In genomic region chr17:21283482-21284318, GRCh38 we compare ENCODE assay signal across 8 cellular contexts. TPM values are rescaled to one million over a fixed set of nuclear protein-coding genes. Genes with fewer than 3 reads are reported as not detected.
A peak's percentile ranks its signal among the peaks of the same experiment; 100 is the strongest.
DNase-seq lines count a peak whose midpoint lies in the region; ATAC-seq and TF ChIP-seq lines count a peak whose summit lies in the region.

No MANE protein-coding gene starts in this region.

- TF ChIP-seq CTCF in fibroblast of lung (conservative IDR thresholded peaks at IDR 0.05 in 1 of 2, IDR thresholded peaks at IDR 0.05 in 1 of 2; ENCODE audit: low read depth in 1 of 2, low read length in 2 of 2): no peak
- no peak for TF ChIP-seq CTCF in osteocyte (IDR thresholded peaks at IDR 0.05)

- H3K27ac ChIP-seq in fibroblast of lung (ENCODE audit: insufficient read depth, low read length): peak overlapping the region; percentile 96

- no peaks in the 10 kb centered on the region for H3K27me3 ChIP-seq in fibroblast of lung (ENCODE audit: control insufficient read depth, insufficient read depth, low read length)

- peak; percentile 3 to 4 for ATAC-seq in activated CD4-positive, CD25-positive, alpha-beta regulatory T cell treated with anti-CD3 and anti-CD28 coated beads, Interleukin-2, amount 50 U/mL, for 24 hours
- peak; percentile 10 for ATAC-seq in HG02840 (IDR thresholded peaks at IDR 0.05; ENCODE audit: low FRiP score, unreplicated experiment)

- DNase-seq in activated CD4-positive, CD25-positive, alpha-beta regulatory T cell treated with anti-CD3 and anti-CD28 coated beads, Interleukin-2, amount 50 U/mL, for 72 hours: no peak
- DNase-seq in SK-N-DZ (ENCODE audit: low spot score) (peak; percentile 40), fibroblast of lung (ENCODE audit: low read depth in 2 of 2) (peak; percentile 58), osteocyte (ENCODE audit: extremely low spot score, unreplicated experiment) (no peak), NCI-H187 (lab: John Stamatoyannopoulos, UW) (no peak), NCI-H2171 (lab: John Stamatoyannopoulos, UW) (no peak)

- H3K9ac ChIP-seq in fibroblast of lung (ENCODE audit: insufficient read depth, low read length): peak overlapping the region; percentile 68

- peaks cover 53% of the 10 kb centered on the region for H3K4me1 Mint-ChIP-seq in osteocyte (ENCODE audit: unreplicated experiment)

- peak overlapping the region; percentile 26 to 59 (median 38) for H3K4me3 ChIP-seq in fibroblast of lung (replicated peaks in 1 of 4; ENCODE audit: control extremely low read depth in 1 of 4, insufficient read depth in 1 of 4, low read depth in 3 of 4, low read length in 4 of 4)

- H3K9me3 ChIP-seq in fibroblast of lung (ENCODE audit: control insufficient read depth, insufficient read depth, low read depth, low read length): no peaks in the 10 kb centered on the region

- peak overlapping the region; percentile 61 for H3K4me2 ChIP-seq in fibroblast of lung (ENCODE audit: extremely low read depth, insufficient read depth, low read length)

- peak overlapping the region; percentile 96 for H3K4me3 Mint-ChIP-seq in osteocyte (ENCODE audit: unreplicated experiment)

- H3K27me3 Mint-ChIP-seq in osteocyte (ENCODE audit: unreplicated experiment): no peaks in the 10 kb centered on the region

- no peak overlapping the region for H3K27ac Mint-ChIP-seq in osteocyte (ENCODE audit: unreplicated experiment)

- H4K20me1 ChIP-seq in fibroblast of lung (ENCODE audit: control insufficient read depth, extremely low read depth, insufficient read depth, low read length): peaks cover 2% of the 10 kb centered on the region

- H3K79me2 ChIP-seq in fibroblast of lung (ENCODE audit: control insufficient read depth, insufficient read depth, low read length): peaks cover 38% of the 10 kb centered on the region

- no peak overlapping the region for H2AFZ ChIP-seq in fibroblast of lung (ENCODE audit: low read length)

- no peaks in the 10 kb centered on the region for H3K9me3 Mint-ChIP-seq in osteocyte (ENCODE audit: unreplicated experiment)

- H3K4me1 ChIP-seq in fibroblast of lung (ENCODE audit: control insufficient read depth, extremely low read depth, insufficient read depth, low read length): peaks cover 41% of the 10 kb centered on the region

- H3K36me3 Mint-ChIP-seq in osteocyte (ENCODE audit: unreplicated experiment): no peaks in the 10 kb centered on the region

- peaks cover 4% of the 10 kb centered on the region for H3K36me3 ChIP-seq in fibroblast of lung (ENCODE audit: control insufficient read depth, insufficient read depth, low read length)

RNA-seq across cellular contexts. Expression of gene MAP2K3, which starts 0.8 kb away (rescaled TPM):
- 8.6 and 9.6 TPM in 2 replicates for polyA plus RNA-seq in SK-N-DZ (2014; cell fraction: cytosol; rRNA removed)
- 11.4 and 12.4 TPM in 2 replicates for polyA plus RNA-seq in SK-N-DZ (2014; cell fraction: nucleus; rRNA removed)
- total RNA-seq in fibroblast of lung (9.5 and 23.8 TPM in 2 replicates), osteocyte (33.1 and 36.2 TPM in 2 replicates)
- 72.0 and 80.9 TPM in 2 replicates for polyA plus RNA-seq in fibroblast of lung
- 104 and 112 TPM in 2 replicates for polyA plus RNA-seq in fibroblast of lung (2012)
- 207 and 219 TPM in 2 replicates for polyA minus RNA-seq in fibroblast of lung (ENCODE audit: low replicate concordance)

RNA-seq across cellular contexts. Expression of gene NATD1, which starts 30.5 kb away (rescaled TPM):
- 4.1 and 4.2 TPM in 2 replicates for polyA plus RNA-seq in SK-N-DZ (2014; cell fraction: cytosol; rRNA removed)
- polyA plus RNA-seq in SK-N-DZ (2014; cell fraction: nucleus; rRNA removed): 2.5 and 5.0 TPM in 2 replicates
- total RNA-seq in fibroblast of lung (3.9 and 9.2 TPM in 2 replicates), osteocyte (18.5 and 18.8 TPM in 2 replicates)
- polyA plus RNA-seq in fibroblast of lung: 1.8 and 5.6 TPM in 2 replicates
- polyA plus RNA-seq in fibroblast of lung (2012): 2.7 and 9.6 TPM in 2 replicates
- polyA minus RNA-seq in fibroblast of lung (ENCODE audit: low replicate concordance): 4.4 and 14.5 TPM in 2 replicates

Comparison
In these comparisons a context has a peak if more than half of its experiments do, and no peak if none do; other contexts are left out.
1. DNase-seq: peak in SK-N-DZ (single experiment) and fibroblast of lung (2 of 2); none in activated CD4-positive, CD25-positive, alpha-beta regulatory T cell treated with anti-CD3 and anti-CD28 coated beads, Interleukin-2, amount 50 U/mL, for 72 hours (single experiment), osteocyte (single experiment), NCI-H187 (0 of 2) and NCI-H2171 (single experiment).